In genomic region chr3:16511561-16512434, GRCh38 we compare ENCODE assay signal across 9 cellular contexts. TPM values are rescaled to one million over a fixed set of nuclear protein-coding genes. Genes with fewer than 3 reads are reported as not detected.
A peak's percentile ranks its signal among the peaks of the same experiment; 100 is the strongest.
DNase-seq lines count a peak whose midpoint lies in the region; ATAC-seq and TF ChIP-seq lines count a peak whose summit lies in the region.
"Had no signal": no experiment of that assay in that cellular context is flagged by ENCODE, and none has a peak within 500 bp of the region (broad histone marks: within the 10 kb centered on the region; RNA-seq: fewer than 3 reads in every experiment).

No MANE protein-coding gene starts in this region.

- peak overlapping the region in 39 of 59 donors; percentile 10 to 86 (median 66) for H3K27ac ChIP-seq in dorsolateral prefrontal cortex
- peak overlapping the region; percentile 53 for H3K27ac ChIP-seq in muscle layer of duodenum (ENCODE audit: low read length)
- H3K27ac ChIP-seq: SK-N-MC had no signal

- peak overlapping the region; percentile 77 for H3K4me3 Mint-ChIP-seq in Caco-2 (ENCODE audit: unreplicated experiment)
- peak overlapping the region; percentile 99 for H3K4me3 Mint-ChIP-seq in stimulated activated memory B cell treated with anti-CD40 and anti-IgM and Interleukin-4, amounts not matched to agents 10 μg/mL and 1 μg/mL and 100 μg/mL, for 72 hours

- TSS peak; percentile 14 for BruUV-seq in Caco-2 (replicated peaks; lab: Mats Ljungman, UMichigan)

- CTCF ChIA-PET in Caco-2 (lab: Charles Lee): interaction anchor here (0.6 to 1.3 kb wide), 3 partner anchors 31 to 176 kb away, joined by 3 read pairs; no protein-coding TSS in a partner anchor

- H3K4me3 ChIP-seq in Caco-2 (ENCODE audit: low read depth, low read length) (peak overlapping the region; percentile 72; the same call in 1 of the 2 replicates), dorsolateral prefrontal cortex (peak overlapping the region; percentile 8 to 82 (median 72)), muscle layer of duodenum (ENCODE audit: low read depth in 1 of 2, low read length in 2 of 2) (peak overlapping the region; percentile 68 to 82)
- H3K4me3 ChIP-seq: SK-N-MC had no signal

- TF ChIP-seq CTCF in Caco-2 (IDR thresholded peaks at IDR 0.05; ENCODE audit: insufficient read depth in 1 of 2, low read depth in 1 of 2, low read length in 1 of 2, severe bottlenecking in 1 of 2, unreplicated experiment in 1 of 2): no peak
- no peak for TF ChIP-seq CTCF in dorsolateral prefrontal cortex (IDR thresholded peaks at IDR 0.05 in 54 of 56, conservative IDR thresholded peaks at IDR 0.05 in 2 of 56; ENCODE audit: low read depth in 1 of 56, partially characterized antibody in 56 of 56)

- H3K9me3 Mint-ChIP-seq in Caco-2 (ENCODE audit: unreplicated experiment): no peaks in the 10 kb centered on the region
- H3K9me3 Mint-ChIP-seq in stimulated activated memory B cell treated with anti-CD40 and anti-IgM and Interleukin-4, amounts not matched to agents 10 μg/mL and 1 μg/mL and 100 μg/mL, for 72 hours: peaks cover 4% of the 10 kb centered on the region

- peaks cover 7% of the 10 kb centered on the region for H3K4me1 Mint-ChIP-seq in Caco-2 (ENCODE audit: low read depth, unreplicated experiment)
- H3K4me1 Mint-ChIP-seq in stimulated activated memory B cell treated with anti-CD40 and anti-IgM and Interleukin-4, amounts not matched to agents 10 μg/mL and 1 μg/mL and 100 μg/mL, for 72 hours: peaks cover 80% of the 10 kb centered on the region

- no peaks in the 10 kb centered on the region for H3K27me3 Mint-ChIP-seq in Caco-2 (ENCODE audit: insufficient read depth, unreplicated experiment)
- H3K27me3 Mint-ChIP-seq in stimulated activated memory B cell treated with anti-CD40 and anti-IgM and Interleukin-4, amounts not matched to agents 10 μg/mL and 1 μg/mL and 100 μg/mL, for 72 hours: peaks cover 10% of the 10 kb centered on the region

- POLR2A ChIA-PET in Caco-2 (lab: Charles Lee): no interaction called here

- H3K4me1 ChIP-seq in Caco-2: no peaks in the 10 kb centered on the region; the same call in 1 of the 2 replicates
- peaks cover 12 to 19% of the 10 kb centered on the region in 2 donors for H3K4me1 ChIP-seq in muscle layer of duodenum (ENCODE audit: control insufficient read depth in 1 of 2, insufficient read depth in 2 of 2, low read length in 2 of 2)

- intact Hi-C loops in Caco-2 (cut with micrococcal nuclease; ENCODE audit: unreplicated experiment): loop anchor here (2.0 kb wide), 1 partner anchor 29 kb away; no protein-coding TSS in a partner anchor
- intact Hi-C loops in dorsolateral prefrontal cortex (cut with DNase I): loop anchor here in 1 of 2 donors (5.0 kb wide), 1 partner anchor 199 kb away; no protein-coding TSS in a partner anchor

- no peak overlapping the region for H3K27ac Mint-ChIP-seq in Caco-2 (ENCODE audit: unreplicated experiment)
- H3K27ac Mint-ChIP-seq in stimulated activated memory B cell treated with anti-CD40 and anti-IgM and Interleukin-4, amounts not matched to agents 10 μg/mL and 1 μg/mL and 100 μg/mL, for 72 hours: peak overlapping the region; percentile 100

- no peaks in the 10 kb centered on the region for H3K27me3 ChIP-seq in Caco-2 (replicated peaks; ENCODE audit: control insufficient read depth, insufficient read depth, low read length)
- H3K27me3 ChIP-seq in dorsolateral prefrontal cortex: peaks cover 0 to 30% (median 0%) of the 10 kb centered on the region in 45 donors
- H3K27me3 ChIP-seq in muscle layer of duodenum (ENCODE audit: low read depth, low read length): no peaks in the 10 kb centered on the region

- H3K36me3 ChIP-seq in Caco-2 (ENCODE audit: control insufficient read depth, insufficient read depth, low read length): no peaks in the 10 kb centered on the region; the same call in 1 of the 2 replicates
- H3K36me3 ChIP-seq in muscle layer of duodenum (ENCODE audit: control insufficient read depth in 1 of 2, insufficient read depth in 2 of 2, low read length in 2 of 2): no peaks in the 10 kb centered on the region

- peak; percentile 37 for ATAC-seq in GM19468 (IDR thresholded peaks at IDR 0.05; ENCODE audit: extremely low read depth, unreplicated experiment)
- peak; percentile 42 for ATAC-seq in HG03575 (IDR thresholded peaks at IDR 0.05; ENCODE audit: extremely low read depth, insufficient number of reproducible peaks, low FRiP score, unreplicated experiment)
- peak; percentile 81 for ATAC-seq in stimulated activated memory B cell treated with anti-CD40 and anti-IgM and Interleukin-4, amounts not matched to agents 10 μg/mL and 1 μg/mL and 100 μg/mL, for 72 hours

- H3K36me3 Mint-ChIP-seq in Caco-2 (ENCODE audit: insufficient read depth, unreplicated experiment): no peaks in the 10 kb centered on the region
- peaks cover 58% of the 10 kb centered on the region for H3K36me3 Mint-ChIP-seq in stimulated activated memory B cell treated with anti-CD40 and anti-IgM and Interleukin-4, amounts not matched to agents 10 μg/mL and 1 μg/mL and 100 μg/mL, for 72 hours

- DNase-seq in Caco-2 (no peak), dorsolateral prefrontal cortex (no peak), mesenteric fat pad (ENCODE audit: low spot score) (no peak)
- peak; percentile 70 to 74 for DNase-seq in activated CD4-positive, alpha-beta T cell treated with anti-CD3 and anti-CD28 coated beads for 4 hours

- H3K9me3 ChIP-seq in Caco-2 (no peaks in the 10 kb centered on the region), muscle layer of duodenum (ENCODE audit: control insufficient read depth in 1 of 2, low read length in 2 of 2) (no peaks in the 10 kb centered on the region)

RNA-seq across cellular contexts. Expression of gene RFTN1, which starts 1.7 kb away (rescaled TPM):
- total RNA-seq in Caco-2 (2022): 8.3 and 10.2 TPM in 2 replicates
- 10 to 100 TPM; 15.8 to 64.1 (median 39.9) TPM for total RNA-seq in dorsolateral prefrontal cortex
- total RNA-seq in mesenteric fat pad: 54.9 TPM

Comparison
In these comparisons a context has a peak if more than half of its experiments do, and no peak if none do; other contexts are left out.
1. DNase-seq: peak in activated CD4-positive, alpha-beta T cell treated with anti-CD3 and anti-CD28 coated beads for 4 hours (2 of 2); none in Caco-2 (0 of 2), dorsolateral prefrontal cortex (0 of 10) and mesenteric fat pad (single experiment).
2. Peak in every context shown above with its lines, with median percentiles within 50 percentile points of each other: H3K4me3 ChIP-seq and ATAC-seq.